In genomic region chr1:200378096-200378495, GRCh38 we compare ENCODE assay signal across 18 cellular contexts.
"Had no signal": no experiment of that assay in that cellular context is flagged by ENCODE, and none has a peak within 500 bp of the region (broad histone marks: within the 10 kb centered on the region; RNA-seq: fewer than 3 reads in every experiment).

No MANE protein-coding gene starts in this region.

- H3K9me3 ChIP-seq: body of pancreas, heart left ventricle, tibial nerve, uterus had no signal

- H3K4me1 Mint-ChIP-seq: activated naive CD4-positive, alpha-beta T cell treated with anti-CD3 and anti-CD28 coated beads, Interleukin-2, amount 50 U/mL, for 24 hours; immature natural killer cell had no signal

- H3K4me1 ChIP-seq: uterus had no signal

- DNase-seq: activated CD4-positive, alpha-beta memory T cell treated with anti-CD3 and anti-CD28 coated beads, Interleukin-2, amount 10 ng/mL, durations not matched to agents 7 days and 5 days; activated CD4-positive, alpha-beta T cell treated with anti-CD3 and anti-CD28 coated beads for 4 hours; activated effector memory CD4-positive, alpha-beta T cell treated with Interleukin-2 at 50 U/mL for 16 hours; activated T-cell treated with anti-CD3 and anti-CD28 coated beads, Interleukin-2, amount 50 U/mL, for 24 hours; body of pancreas; central memory CD4-positive, alpha-beta T cell; effector memory CD4-positive, alpha-beta T cell; heart left ventricle; immature natural killer cell; nucleus accumbens; stimulated activated CD4-positive, alpha-beta T cell treated with anti-CD3 and anti-CD28 coated beads, Interleukin-15, amount 100 ng/mL, for 24 hours; stimulated activated CD4-positive, alpha-beta T cell treated with anti-CD3 and anti-CD28 coated beads, Interleukin-4, amount 100 ng/mL, for 1 hour; stimulated activated naive CD4-positive, alpha-beta T cell; uterus had no signal

- H3K27me3 ChIP-seq: body of pancreas, heart left ventricle, tibial nerve, uterus had no signal

- ATAC-seq: body of pancreas, heart left ventricle had no signal

- H3K27ac ChIP-seq: body of pancreas, coronary artery, heart left ventricle, tibial nerve, uterus had no signal

- H3K9me3 Mint-ChIP-seq: activated CD4-positive, alpha-beta memory T cell treated with anti-CD3 and anti-CD28 coated beads, Interleukin-2, amount 10 ng/mL, durations not matched to agents 7 days and 5 days; activated T-cell treated with anti-CD3 and anti-CD28 coated beads, Interleukin-2, amount 50 U/mL, for 24 hours; immature natural killer cell; nephron had no signal

- H3K4me3 Mint-ChIP-seq: activated CD4-positive, alpha-beta memory T cell treated with anti-CD3 and anti-CD28 coated beads, Interleukin-2, amount 10 ng/mL, durations not matched to agents 7 days and 5 days; activated naive CD4-positive, alpha-beta T cell treated with anti-CD3 and anti-CD28 coated beads, Interleukin-2, amount 50 U/mL, for 24 hours; activated T-cell treated with anti-CD3 and anti-CD28 coated beads, Interleukin-2, amount 50 U/mL, for 24 hours; immature natural killer cell; nephron had no signal

- H3K27ac Mint-ChIP-seq: activated CD4-positive, alpha-beta memory T cell treated with anti-CD3 and anti-CD28 coated beads, Interleukin-2, amount 10 ng/mL, durations not matched to agents 7 days and 5 days; activated naive CD4-positive, alpha-beta T cell treated with anti-CD3 and anti-CD28 coated beads, Interleukin-2, amount 50 U/mL, for 24 hours; activated T-cell treated with anti-CD3 and anti-CD28 coated beads, Interleukin-2, amount 50 U/mL, for 24 hours; immature natural killer cell; nephron had no signal

- H3K27me3 Mint-ChIP-seq: activated naive CD4-positive, alpha-beta T cell treated with anti-CD3 and anti-CD28 coated beads, Interleukin-2, amount 50 U/mL, for 24 hours; activated T-cell treated with anti-CD3 and anti-CD28 coated beads, Interleukin-2, amount 50 U/mL, for 24 hours had no signal

- H3K4me3 ChIP-seq: body of pancreas, coronary artery, heart left ventricle, tibial nerve, uterus had no signal

- H3K36me3 ChIP-seq: heart left ventricle, tibial nerve, uterus had no signal
